ENCODE assay signal across 1 cellular context in the genomic region with DNA sequence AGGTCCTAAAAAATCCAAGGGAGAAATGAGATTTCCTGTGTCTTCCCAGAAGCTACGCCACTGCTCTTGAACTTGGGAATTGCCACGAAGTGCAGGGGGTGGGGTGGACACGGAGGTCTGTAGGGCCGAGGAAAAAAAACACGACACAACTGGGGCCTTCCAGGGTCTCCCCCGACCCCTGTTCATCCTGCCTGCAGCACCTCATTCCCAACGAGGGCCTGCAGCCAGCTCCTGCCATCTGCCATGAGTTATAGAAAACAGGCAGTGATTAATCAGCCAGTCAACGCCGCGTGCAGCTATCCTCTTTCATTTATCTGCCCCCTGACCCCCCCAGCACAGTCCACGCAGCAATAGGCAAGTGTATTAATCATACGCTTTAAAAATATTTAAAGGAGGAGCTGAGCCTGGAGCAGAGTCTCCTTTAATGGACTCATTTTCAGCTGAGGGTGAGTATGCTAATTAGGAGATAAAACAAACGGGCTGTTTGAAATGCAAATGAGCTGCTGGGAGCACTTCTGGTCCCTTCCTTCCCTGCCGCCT.
TF ChIP-seq lines count a peak whose summit lies in the region.

No MANE protein-coding gene starts in this region.

TF ChIP-seq in GM23338, 12 proteins besides CTCF, POLR2A, EP300 and RAD21 (continued from another document):
- TF ChIP-seq, protein P1, sequence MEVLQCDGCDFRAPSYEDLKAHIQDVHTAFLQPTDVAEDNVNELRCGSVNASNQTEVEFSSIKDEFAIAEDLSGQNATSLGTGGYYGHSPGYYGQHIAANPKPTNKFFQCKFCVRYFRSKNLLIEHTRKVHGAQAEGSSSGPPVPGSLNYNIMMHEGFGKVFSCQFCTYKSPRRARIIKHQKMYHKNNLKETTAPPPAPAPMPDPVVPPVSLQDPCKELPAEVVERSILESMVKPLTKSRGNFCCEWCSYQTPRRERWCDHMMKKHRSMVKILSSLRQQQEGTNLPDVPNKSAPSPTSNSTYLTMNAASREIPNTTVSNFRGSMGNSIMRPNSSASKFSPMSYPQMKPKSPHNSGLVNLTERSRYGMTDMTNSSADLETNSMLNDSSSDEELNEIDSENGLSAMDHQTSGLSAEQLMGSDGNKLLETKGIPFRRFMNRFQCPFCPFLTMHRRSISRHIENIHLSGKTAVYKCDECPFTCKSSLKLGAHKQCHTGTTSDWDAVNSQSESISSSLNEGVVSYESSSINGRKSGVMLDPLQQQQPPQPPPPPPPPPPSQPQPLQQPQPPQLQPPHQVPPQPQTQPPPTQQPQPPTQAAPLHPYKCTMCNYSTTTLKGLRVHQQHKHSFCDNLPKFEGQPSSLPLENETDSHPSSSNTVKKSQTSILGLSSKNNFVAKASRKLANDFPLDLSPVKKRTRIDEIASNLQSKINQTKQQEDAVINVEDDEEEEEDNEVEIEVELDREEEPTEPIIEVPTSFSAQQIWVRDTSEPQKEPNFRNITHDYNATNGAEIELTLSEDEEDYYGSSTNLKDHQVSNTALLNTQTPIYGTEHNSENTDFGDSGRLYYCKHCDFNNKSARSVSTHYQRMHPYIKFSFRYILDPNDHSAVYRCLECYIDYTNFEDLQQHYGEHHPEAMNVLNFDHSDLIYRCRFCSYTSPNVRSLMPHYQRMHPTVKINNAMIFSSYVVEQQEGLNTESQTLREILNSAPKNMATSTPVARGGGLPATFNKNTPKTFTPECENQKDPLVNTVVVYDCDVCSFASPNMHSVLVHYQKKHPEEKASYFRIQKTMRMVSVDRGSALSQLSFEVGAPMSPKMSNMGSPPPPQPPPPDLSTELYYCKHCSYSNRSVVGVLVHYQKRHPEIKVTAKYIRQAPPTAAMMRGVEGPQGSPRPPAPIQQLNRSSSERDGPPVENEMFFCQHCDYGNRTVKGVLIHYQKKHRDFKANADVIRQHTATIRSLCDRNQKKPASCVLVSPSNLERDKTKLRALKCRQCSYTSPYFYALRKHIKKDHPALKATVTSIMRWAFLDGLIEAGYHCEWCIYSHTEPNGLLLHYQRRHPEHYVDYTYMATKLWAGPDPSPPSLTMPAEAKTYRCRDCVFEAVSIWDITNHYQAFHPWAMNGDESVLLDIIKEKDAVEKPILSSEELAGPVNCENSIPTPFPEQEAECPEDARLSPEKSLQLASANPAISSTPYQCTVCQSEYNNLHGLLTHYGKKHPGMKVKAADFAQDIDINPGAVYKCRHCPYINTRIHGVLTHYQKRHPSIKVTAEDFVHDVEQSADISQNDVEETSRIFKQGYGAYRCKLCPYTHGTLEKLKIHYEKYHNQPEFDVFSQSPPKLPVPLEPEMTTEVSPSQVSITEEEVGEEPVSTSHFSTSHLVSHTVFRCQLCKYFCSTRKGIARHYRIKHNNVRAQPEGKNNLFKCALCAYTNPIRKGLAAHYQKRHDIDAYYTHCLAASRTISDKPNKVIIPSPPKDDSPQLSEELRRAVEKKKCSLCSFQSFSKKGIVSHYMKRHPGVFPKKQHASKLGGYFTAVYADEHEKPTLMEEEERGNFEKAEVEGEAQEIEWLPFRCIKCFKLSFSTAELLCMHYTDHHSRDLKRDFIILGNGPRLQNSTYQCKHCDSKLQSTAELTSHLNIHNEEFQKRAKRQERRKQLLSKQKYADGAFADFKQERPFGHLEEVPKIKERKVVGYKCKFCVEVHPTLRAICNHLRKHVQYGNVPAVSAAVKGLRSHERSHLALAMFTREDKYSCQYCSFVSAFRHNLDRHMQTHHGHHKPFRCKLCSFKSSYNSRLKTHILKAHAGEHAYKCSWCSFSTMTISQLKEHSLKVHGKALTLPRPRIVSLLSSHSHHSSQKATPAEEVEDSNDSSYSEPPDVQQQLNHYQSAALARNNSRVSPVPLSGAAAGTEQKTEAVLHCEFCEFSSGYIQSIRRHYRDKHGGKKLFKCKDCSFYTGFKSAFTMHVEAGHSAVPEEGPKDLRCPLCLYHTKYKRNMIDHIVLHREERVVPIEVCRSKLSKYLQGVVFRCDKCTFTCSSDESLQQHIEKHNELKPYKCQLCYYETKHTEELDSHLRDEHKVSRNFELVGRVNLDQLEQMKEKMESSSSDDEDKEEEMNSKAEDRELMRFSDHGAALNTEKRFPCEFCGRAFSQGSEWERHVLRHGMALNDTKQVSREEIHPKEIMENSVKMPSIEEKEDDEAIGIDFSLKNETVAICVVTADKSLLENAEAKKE (CRISPR knock-in tag; IDR thresholded peaks at IDR 0.05), result peak; percentile 86
- peak; percentile 80 for TF ChIP-seq CREB1 (CRISPR knock-in tag; IDR thresholded peaks at IDR 0.05; ENCODE audit: low read depth)
- TF ChIP-seq, protein P2, sequence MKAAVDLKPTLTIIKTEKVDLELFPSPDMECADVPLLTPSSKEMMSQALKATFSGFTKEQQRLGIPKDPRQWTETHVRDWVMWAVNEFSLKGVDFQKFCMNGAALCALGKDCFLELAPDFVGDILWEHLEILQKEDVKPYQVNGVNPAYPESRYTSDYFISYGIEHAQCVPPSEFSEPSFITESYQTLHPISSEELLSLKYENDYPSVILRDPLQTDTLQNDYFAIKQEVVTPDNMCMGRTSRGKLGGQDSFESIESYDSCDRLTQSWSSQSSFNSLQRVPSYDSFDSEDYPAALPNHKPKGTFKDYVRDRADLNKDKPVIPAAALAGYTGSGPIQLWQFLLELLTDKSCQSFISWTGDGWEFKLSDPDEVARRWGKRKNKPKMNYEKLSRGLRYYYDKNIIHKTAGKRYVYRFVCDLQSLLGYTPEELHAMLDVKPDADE (IDR thresholded peaks at IDR 0.05), result peak; percentile 85; the same call in 1 of the 2 replicates
TF ChIP-seq in GM23338: peak in this region for 7.
